Comparison of ENCODE assay signal across 23 cellular contexts in genomic region chr5:134119720-134120119, GRCh38.
DNase-seq lines count a peak whose midpoint lies in the region; ATAC-seq lines count a peak whose summit lies in the region.
"Had no signal": no experiment of that assay in that cellular context is flagged by ENCODE, and none has a peak within 500 bp of the region (broad histone marks: within the 10 kb centered on the region; RNA-seq: fewer than 3 reads in every experiment).

No MANE protein-coding gene starts in this region.

- peaks cover 85% of the 10 kb centered on the region for H3K36me3 Mint-ChIP-seq in activated naive CD4-positive, alpha-beta T cell treated with anti-CD3 and anti-CD28 coated beads, Interleukin-2, amount 10 ng/mL, durations not matched to agents 7 days and 5 days
- peaks cover 97% of the 10 kb centered on the region for H3K36me3 Mint-ChIP-seq in effector memory CD8-positive, alpha-beta T cell (ENCODE audit: insufficient read depth)
- peaks cover 36% of the 10 kb centered on the region for H3K36me3 Mint-ChIP-seq in stimulated activated naive CD8-positive, alpha-beta T cell treated with anti-CD3 and anti-CD28 coated beads, Interleukin-15, Interleukin-2, amounts not matched to agents 100 ng/mL and 50 ng/mL, for 24 hours (ENCODE audit: low read depth)

- peak; percentile 58 for DNase-seq in activated naive CD4-positive, alpha-beta T cell treated with anti-CD3 and anti-CD28 coated beads, Interleukin-2, amount 10 ng/mL, durations not matched to agents 7 days and 5 days
- DNase-seq in activated naive CD4-positive, alpha-beta T cell treated with Interleukin-2 at 50 U/mL for 16 hours, result no peak
- peak; percentile 46 to 62 for DNase-seq in activated T-cell treated with anti-CD3 and anti-CD28 coated beads, Interleukin-2, amount 50 U/mL, for 48 hours
- no peak for DNase-seq in effector memory CD8-positive, alpha-beta T cell
- DNase-seq in NCI-H1417 (lab: John Stamatoyannopoulos, UW), result no peak
- DNase-seq in NCI-H1436 treated with DMSO at 0.1 percent for 48 hours (lab: John Stamatoyannopoulos, UW), result no peak
- DNase-seq in COLO668 (lab: John Stamatoyannopoulos, UW; ENCODE audit: unreplicated experiment), result no peak
- DNase-seq: body of pancreas; DMS53; effector CD4-positive, alpha-beta T cell; left ventricle myocardium superior; mucosa of descending colon; NCI-H1694 treated with DMSO at 0.1 percent for 48 hours; NCI-H2171 treated with DMSO at 0.1 percent for 48 hours; NCI-H526 treated with DMSO at 0.1 percent for 48 hours; SK-N-SH; stimulated activated CD4-positive, alpha-beta T cell treated with anti-CD3 and anti-CD28 coated beads, Interleukin-1b, Interleukin-23, amount 100 ng/mL, for 48 hours; T1000; tibial artery had no signal

- peaks cover 18% of the 10 kb centered on the region for H3K27me3 Mint-ChIP-seq in activated naive CD4-positive, alpha-beta T cell treated with anti-CD3 and anti-CD28 coated beads, Interleukin-2, amount 10 ng/mL, durations not matched to agents 7 days and 5 days
- no peaks in the 10 kb centered on the region for H3K27me3 Mint-ChIP-seq in effector memory CD8-positive, alpha-beta T cell
- H3K27me3 Mint-ChIP-seq in stimulated activated naive CD8-positive, alpha-beta T cell treated with anti-CD3 and anti-CD28 coated beads, Interleukin-15, Interleukin-2, amounts not matched to agents 100 ng/mL and 50 ng/mL, for 24 hours, result no peaks in the 10 kb centered on the region

- peak overlapping the region; percentile 79 for H3K4me3 Mint-ChIP-seq in activated naive CD4-positive, alpha-beta T cell treated with anti-CD3 and anti-CD28 coated beads, Interleukin-2, amount 10 ng/mL, durations not matched to agents 7 days and 5 days
- peak overlapping the region; percentile 81 to 86 for H3K4me3 Mint-ChIP-seq in effector memory CD8-positive, alpha-beta T cell
- H3K4me3 Mint-ChIP-seq in stimulated activated naive CD8-positive, alpha-beta T cell treated with anti-CD3 and anti-CD28 coated beads, Interleukin-15, Interleukin-2, amounts not matched to agents 100 ng/mL and 50 ng/mL, for 24 hours, result peak overlapping the region; percentile 79
- H3K4me3 Mint-ChIP-seq: WTC11 had no signal

- H3K4me1 Mint-ChIP-seq in activated naive CD4-positive, alpha-beta T cell treated with anti-CD3 and anti-CD28 coated beads, Interleukin-2, amount 10 ng/mL, durations not matched to agents 7 days and 5 days, result peaks cover 81% of the 10 kb centered on the region
- peaks cover 75 to 77% of the 10 kb centered on the region in 2 donors for H3K4me1 Mint-ChIP-seq in effector memory CD8-positive, alpha-beta T cell (ENCODE audit: low read depth in 2 of 2)
- H3K4me1 Mint-ChIP-seq in stimulated activated naive CD8-positive, alpha-beta T cell treated with anti-CD3 and anti-CD28 coated beads, Interleukin-15, Interleukin-2, amounts not matched to agents 100 ng/mL and 50 ng/mL, for 24 hours (ENCODE audit: low read depth), result peaks cover 91% of the 10 kb centered on the region
- H3K4me1 Mint-ChIP-seq: WTC11 had no signal

- CTCF ChIA-PET in activated naive CD4-positive, alpha-beta T cell treated with anti-CD3 and anti-CD28 coated beads, Interleukin-2, amount 10 ng/mL, durations not matched to agents 7 days and 5 days (lab: Charles Lee), result interaction anchor here (0.9 to 4.4 kb wide), 4 partner anchors 18 to 80 kb away, joined by 3 to 31 read pairs (median 12); no protein-coding TSS in a partner anchor

- no peak for ATAC-seq in effector memory CD8-positive, alpha-beta T cell (replicated peaks)
- ATAC-seq: body of pancreas, esophagus mucosa, HCT116, left ventricle myocardium superior, mucosa of descending colon, WTC11 had no signal

- H3K9me3 Mint-ChIP-seq in activated naive CD4-positive, alpha-beta T cell treated with anti-CD3 and anti-CD28 coated beads, Interleukin-2, amount 10 ng/mL, durations not matched to agents 7 days and 5 days, result no peaks in the 10 kb centered on the region
- no peaks in the 10 kb centered on the region for H3K9me3 Mint-ChIP-seq in effector memory CD8-positive, alpha-beta T cell
- no peaks in the 10 kb centered on the region for H3K9me3 Mint-ChIP-seq in stimulated activated naive CD8-positive, alpha-beta T cell treated with anti-CD3 and anti-CD28 coated beads, Interleukin-15, Interleukin-2, amounts not matched to agents 100 ng/mL and 50 ng/mL, for 24 hours
- H3K9me3 Mint-ChIP-seq: WTC11 had no signal

- peak overlapping the region; percentile 95 for H3K27ac Mint-ChIP-seq in activated naive CD4-positive, alpha-beta T cell treated with anti-CD3 and anti-CD28 coated beads, Interleukin-2, amount 10 ng/mL, durations not matched to agents 7 days and 5 days
- H3K27ac Mint-ChIP-seq in effector memory CD8-positive, alpha-beta T cell, result peak overlapping the region; percentile 95 to 99
- peak overlapping the region; percentile 9 for H3K27ac Mint-ChIP-seq in stimulated activated naive CD8-positive, alpha-beta T cell treated with anti-CD3 and anti-CD28 coated beads, Interleukin-15, Interleukin-2, amounts not matched to agents 100 ng/mL and 50 ng/mL, for 24 hours
- H3K27ac Mint-ChIP-seq: WTC11 had no signal

Comparison
In these comparisons a context has a peak if more than half of its experiments do, and no peak if none do; other contexts are left out.
1. DNase-seq: peak in activated naive CD4-positive, alpha-beta T cell treated with anti-CD3 and anti-CD28 coated beads, Interleukin-2, amount 10 ng/mL, durations not matched to agents 7 days and 5 days (single experiment) and activated T-cell treated with anti-CD3 and anti-CD28 coated beads, Interleukin-2, amount 50 U/mL, for 48 hours (2 of 2); none in activated naive CD4-positive, alpha-beta T cell treated with Interleukin-2 at 50 U/mL for 16 hours (single experiment), effector memory CD8-positive, alpha-beta T cell (0 of 3), NCI-H1417 (0 of 3), NCI-H1436 treated with DMSO at 0.1 percent for 48 hours (single experiment) and COLO668 (single experiment).
2. H3K27ac Mint-ChIP-seq: peak in every context shown above with its lines; median percentile 97 in effector memory CD8-positive, alpha-beta T cell; 95 in activated naive CD4-positive, alpha-beta T cell treated with anti-CD3 and anti-CD28 coated beads, Interleukin-2, amount 10 ng/mL, durations not matched to agents 7 days and 5 days; 9 in stimulated activated naive CD8-positive, alpha-beta T cell treated with anti-CD3 and anti-CD28 coated beads, Interleukin-15, Interleukin-2, amounts not matched to agents 100 ng/mL and 50 ng/mL, for 24 hours.
3. Peak in every context shown above with its lines, with median percentiles within 50 percentile points of each other: H3K4me3 Mint-ChIP-seq.